In the genomic region with DNA sequence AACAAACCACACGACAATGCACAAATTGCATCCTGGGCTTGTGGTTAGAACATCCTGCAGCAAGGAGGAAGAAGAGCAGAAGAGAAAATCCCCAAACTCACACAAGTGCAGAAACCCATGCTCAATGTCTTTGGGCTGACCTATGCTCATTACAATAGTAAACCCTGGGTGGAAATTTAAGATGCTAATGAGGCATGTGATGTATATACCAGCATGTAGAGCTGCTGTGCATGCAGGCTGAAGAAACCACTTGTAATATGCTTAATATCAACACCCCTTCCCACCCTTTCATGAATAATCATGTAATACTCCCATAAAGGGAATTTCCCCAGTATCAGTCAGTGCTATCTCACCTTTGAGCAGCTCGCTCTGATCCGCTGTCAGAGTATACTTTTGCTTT, we compare ENCODE assay signal across 19 cellular contexts.
DNase-seq lines count a peak whose midpoint lies in the region; ATAC-seq, FAIRE-seq and TF ChIP-seq lines count a peak whose summit lies in the region.
"Had no signal": no experiment of that assay in that cellular context is flagged by ENCODE, and none has a peak within 500 bp of the region (broad histone marks: within the 10 kb centered on the region; RNA-seq: fewer than 3 reads in every experiment).

No MANE protein-coding gene starts in this region.

- POLR2A ChIA-PET in GM12878 (lab: Charles Lee), result no interaction called here

- H3K4me1 ChIP-seq in OCI-LY3 (ENCODE audit: low read length) (peaks cover 9% of the 10 kb centered on the region; the same call in 1 of the 2 replicates), GM12878 (ENCODE audit: control insufficient read depth, insufficient read depth, low read length) (no peaks in the 10 kb centered on the region)

- H3K9me3 Mint-ChIP-seq in stimulated activated naive CD8-positive, alpha-beta T cell treated with anti-CD3 and anti-CD28 coated beads, Interleukin-15, amount 100 ng/mL, for 72 hours, result peaks cover 30 to 34% of the 10 kb centered on the region in 2 donors

- FAIRE-seq in GM12878 (lab: Jason Lieb, UNC), result no peak
- FAIRE-seq: D721Med, GM19239, H1, HepG2 had no signal

- H3K36me3 ChIP-seq in OCI-LY3 (replicated peaks; ENCODE audit: low read depth, low read length) (no peaks in the 10 kb centered on the region), GM12878 (ENCODE audit: control insufficient read depth in 2 of 2, insufficient read depth in 2 of 2, low read length in 1 of 2) (no peaks in the 10 kb centered on the region)

- in situ Hi-C loops in GM12878 (cut with MboI), result no loop called here

- 29% methylated on average over 3 of the region's 3 CpGs for WGBS in GM12878 (ENCODE audit: insufficient coverage, insufficient replicate concordance, low lambda C conversion rate, missing lambda C conversion rate)

- RAD21 ChIA-PET in GM12878 (lab: Charles Lee; ENCODE audit: unreplicated experiment), result no interaction called here

- TF ChIP-seq POLR2A in GM12878 (IDR thresholded peaks at IDR 0.05; ENCODE audit: low read depth, low read length), result no peak

- SMC1A ChIA-PET in GM12878 (lab: Charles Lee; ENCODE audit: uncharacterized antibody, unreplicated experiment), result interaction anchor here (0.6 kb wide), 1 partner anchor 71 kb away, joined by 3 read pairs; no protein-coding TSS in a partner anchor

- peak; percentile 80 for ATAC-seq in stimulated activated naive CD8-positive, alpha-beta T cell treated with anti-CD3 and anti-CD28 coated beads, Interleukin-15, amount 100 ng/mL, for 72 hours
- ATAC-seq in stimulated activated naive CD8-positive, alpha-beta T cell treated with anti-CD3 and anti-CD28 coated beads, Interleukin-15, Interleukin-2, amounts not matched to agents 100 U/mL and 50 U/mL, for 24 hours, result no peak
- peak; percentile 38; the same call in 2 of the 3 replicates for ATAC-seq in GM12878
- ATAC-seq: HepG2 had no signal

- H3K9me3 ChIP-seq in OCI-LY3 (ENCODE audit: insufficient read depth, low read length) (no peaks in the 10 kb centered on the region), GM12878 (replicated peaks; ENCODE audit: control insufficient read depth, insufficient read depth, low read length) (no peaks in the 10 kb centered on the region)

- DNase-seq in stimulated activated naive CD8-positive, alpha-beta T cell treated with anti-CD3 and anti-CD28 coated beads, Interleukin-15, amount 100 ng/mL, for 72 hours, result no peak
- no peak for DNase-seq in stimulated activated naive CD8-positive, alpha-beta T cell treated with anti-CD3 and anti-CD28 coated beads, Interleukin-15, Interleukin-2, amounts not matched to agents 100 U/mL and 50 U/mL, for 24 hours
- DNase-seq in GM12878 (ENCODE audit: low read depth, low spot score) (no peak), MV-4-11 (lab: John Stamatoyannopoulos, UW) (no peak)
- no peak for DNase-seq in activated CD4-positive, CD25-positive, alpha-beta regulatory T cell (lab: John Stamatoyannopoulos, UW)
- DNase-seq: C1 segment of cervical spinal cord; CD4-positive, CD25-positive, alpha-beta regulatory T cell; CD8-positive, alpha-beta memory T cell; COR-L47; DMS79; GF-D8; H9 had no signal

- H4K20me1 ChIP-seq in OCI-LY3 (ENCODE audit: insufficient read depth, low read length), result no peaks in the 10 kb centered on the region
- H4K20me1 ChIP-seq in GM12878 (ENCODE audit: control insufficient read depth, insufficient read depth), result no peaks in the 10 kb centered on the region

- no peaks in the 10 kb centered on the region for H3K27me3 ChIP-seq in OCI-LY3 (ENCODE audit: low read depth, low read length)
- H3K27me3 ChIP-seq in GM12878 (replicated peaks in 1 of 2; ENCODE audit: control insufficient read depth in 2 of 2, insufficient read depth in 2 of 2, low read length in 1 of 2), result no peaks in the 10 kb centered on the region

- intact Hi-C loops in GM12878 (cut with micrococcal nuclease; ENCODE audit: unreplicated experiment), result no loop called here

- CTCF ChIA-PET in GM12878 (lab: Yijun Ruan, JAX), result no interaction called here

- H3K27me3 Mint-ChIP-seq in stimulated activated naive CD8-positive, alpha-beta T cell treated with anti-CD3 and anti-CD28 coated beads, Interleukin-15, amount 100 ng/mL, for 72 hours, result no peaks in the 10 kb centered on the region
- H3K27me3 Mint-ChIP-seq: B cell; CD4-positive, CD25-positive, alpha-beta regulatory T cell; CD8-positive, alpha-beta memory T cell; IgD-negative memory B cell had no signal

- no TSS peak for BruUV-seq in GM12878 (replicated peaks; lab: Mats Ljungman, UMichigan)

- H3K27ac Mint-ChIP-seq in stimulated activated naive CD8-positive, alpha-beta T cell treated with anti-CD3 and anti-CD28 coated beads, Interleukin-15, amount 100 ng/mL, for 72 hours, result no peak overlapping the region
- H3K27ac Mint-ChIP-seq: B cell; CD4-positive, CD25-positive, alpha-beta regulatory T cell; CD8-positive, alpha-beta memory T cell; H9; IgD-negative memory B cell had no signal

- H3K79me2 ChIP-seq in OCI-LY3 (ENCODE audit: low read length), result no peaks in the 10 kb centered on the region
- no peaks in the 10 kb centered on the region for H3K79me2 ChIP-seq in GM12878 (ENCODE audit: control insufficient read depth, insufficient read depth, low read length)

- TF ChIP-seq EP300 in GM12878 (IDR thresholded peaks at IDR 0.05; ENCODE audit: borderline replicate concordance in 1 of 2, control insufficient read depth in 1 of 2, low read depth in 2 of 2, low read length in 2 of 2), result no peak

- no peak for TF ChIP-seq RAD21 in GM12878 (IDR thresholded peaks at IDR 0.05; ENCODE audit: insufficient read depth, low read depth, low read length)

- H3K4me2 ChIP-seq in OCI-LY3 (ENCODE audit: low read length) (no peak overlapping the region), GM12878 (ENCODE audit: control insufficient read depth, insufficient read depth) (no peak overlapping the region)

- H3K9ac ChIP-seq in OCI-LY3 (ENCODE audit: low read length) (no peak overlapping the region), GM12878 (ENCODE audit: control insufficient read depth, insufficient read depth, low read length) (no peak overlapping the region)

- H3K27ac ChIP-seq in OCI-LY3 (ENCODE audit: low read length), result no peak overlapping the region
- H3K27ac ChIP-seq in GM12878 (ENCODE audit: control insufficient read depth, insufficient read depth), result no peak overlapping the region

- TF ChIP-seq CTCF in OCI-LY3 (IDR thresholded peaks at IDR 0.05; ENCODE audit: low read depth, low read length), result no peak
- TF ChIP-seq CTCF in GM12878 (IDR thresholded peaks at IDR 0.05 in 2 of 3, conservative IDR thresholded peaks at IDR 0.05 in 1 of 3; ENCODE audit: control insufficient read depth in 2 of 3, extremely low read depth in 1 of 3, insufficient read depth in 1 of 3, low read depth in 3 of 3, low read length in 3 of 3), result no peak

- H2AFZ ChIP-seq in OCI-LY3 (ENCODE audit: low read depth, low read length), result peak overlapping the region; percentile 13; the same call in 1 of the 2 replicates
- H2AFZ ChIP-seq in GM12878 (ENCODE audit: control insufficient read depth, low read depth, low read length), result no peak overlapping the region

- H3K4me1 Mint-ChIP-seq in stimulated activated naive CD8-positive, alpha-beta T cell treated with anti-CD3 and anti-CD28 coated beads, Interleukin-15, amount 100 ng/mL, for 72 hours, result no peaks in the 10 kb centered on the region
- H3K4me1 Mint-ChIP-seq: B cell; CD8-positive, alpha-beta memory T cell; IgD-negative memory B cell had no signal

- no peak overlapping the region for H3K4me3 ChIP-seq in OCI-LY3 (ENCODE audit: low read length)
- H3K4me3 ChIP-seq in GM12878, result no peak overlapping the region

- no peak overlapping the region for H3K4me3 Mint-ChIP-seq in stimulated activated naive CD8-positive, alpha-beta T cell treated with anti-CD3 and anti-CD28 coated beads, Interleukin-15, amount 100 ng/mL, for 72 hours
- H3K4me3 Mint-ChIP-seq: B cell; CD4-positive, CD25-positive, alpha-beta regulatory T cell; CD8-positive, alpha-beta memory T cell; H9; IgD-negative memory B cell had no signal

TF ChIP-seq in GM12878, 131 proteins besides CTCF, POLR2A, EP300 and RAD21 (continues in another document):
- TF ChIP-seq, protein P1, sequence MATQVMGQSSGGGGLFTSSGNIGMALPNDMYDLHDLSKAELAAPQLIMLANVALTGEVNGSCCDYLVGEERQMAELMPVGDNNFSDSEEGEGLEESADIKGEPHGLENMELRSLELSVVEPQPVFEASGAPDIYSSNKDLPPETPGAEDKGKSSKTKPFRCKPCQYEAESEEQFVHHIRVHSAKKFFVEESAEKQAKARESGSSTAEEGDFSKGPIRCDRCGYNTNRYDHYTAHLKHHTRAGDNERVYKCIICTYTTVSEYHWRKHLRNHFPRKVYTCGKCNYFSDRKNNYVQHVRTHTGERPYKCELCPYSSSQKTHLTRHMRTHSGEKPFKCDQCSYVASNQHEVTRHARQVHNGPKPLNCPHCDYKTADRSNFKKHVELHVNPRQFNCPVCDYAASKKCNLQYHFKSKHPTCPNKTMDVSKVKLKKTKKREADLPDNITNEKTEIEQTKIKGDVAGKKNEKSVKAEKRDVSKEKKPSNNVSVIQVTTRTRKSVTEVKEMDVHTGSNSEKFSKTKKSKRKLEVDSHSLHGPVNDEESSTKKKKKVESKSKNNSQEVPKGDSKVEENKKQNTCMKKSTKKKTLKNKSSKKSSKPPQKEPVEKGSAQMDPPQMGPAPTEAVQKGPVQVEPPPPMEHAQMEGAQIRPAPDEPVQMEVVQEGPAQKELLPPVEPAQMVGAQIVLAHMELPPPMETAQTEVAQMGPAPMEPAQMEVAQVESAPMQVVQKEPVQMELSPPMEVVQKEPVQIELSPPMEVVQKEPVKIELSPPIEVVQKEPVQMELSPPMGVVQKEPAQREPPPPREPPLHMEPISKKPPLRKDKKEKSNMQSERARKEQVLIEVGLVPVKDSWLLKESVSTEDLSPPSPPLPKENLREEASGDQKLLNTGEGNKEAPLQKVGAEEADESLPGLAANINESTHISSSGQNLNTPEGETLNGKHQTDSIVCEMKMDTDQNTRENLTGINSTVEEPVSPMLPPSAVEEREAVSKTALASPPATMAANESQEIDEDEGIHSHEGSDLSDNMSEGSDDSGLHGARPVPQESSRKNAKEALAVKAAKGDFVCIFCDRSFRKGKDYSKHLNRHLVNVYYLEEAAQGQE (IDR thresholded peaks at IDR 0.05; ENCODE audit: low read depth, low read length), result no peak
- no peak for TF ChIP-seq KLF5 (IDR thresholded peaks at IDR 0.05; ENCODE audit: partially characterized antibody)
- no peak for TF ChIP-seq TARDBP (IDR thresholded peaks at IDR 0.05; ENCODE audit: borderline replicate concordance)
- TF ChIP-seq MEF2B (IDR thresholded peaks at IDR 0.05; ENCODE audit: partially characterized antibody, poor library complexity, severe bottlenecking), result no peak
- no peak for TF ChIP-seq HDAC6 (IDR thresholded peaks at IDR 0.05; ENCODE audit: unreplicated experiment)
- TF ChIP-seq YY1 (IDR thresholded peaks at IDR 0.05; ENCODE audit: low read depth, low read length), result no peak
- TF ChIP-seq BMI1 (IDR thresholded peaks at IDR 0.05; ENCODE audit: borderline replicate concordance), result no peak
- TF ChIP-seq CHD1 (IDR thresholded peaks at IDR 0.05; ENCODE audit: low read depth, low read length), result no peak
- no peak for TF ChIP-seq IKZF1 (conservative IDR thresholded peaks at IDR 0.05)
- TF ChIP-seq PML (IDR thresholded peaks at IDR 0.05; ENCODE audit: low read length), result no peak
- no peak for TF ChIP-seq EED (IDR thresholded peaks at IDR 0.05; ENCODE audit: low read depth)
- no peak for TF ChIP-seq IRF4 (IDR thresholded peaks at IDR 0.05; ENCODE audit: low read depth, low read length)
